In genomic region chr10:28811639-28812349, GRCh38 we compare ENCODE assay signal across 18 cellular contexts.
"Had no signal": no experiment of that assay in that cellular context is flagged by ENCODE, and none has a peak within 500 bp of the region (broad histone marks: within the 10 kb centered on the region; RNA-seq: fewer than 3 reads in every experiment).

No MANE protein-coding gene starts in this region.

- DNase-seq: colonic mucosa; effector CD4-positive, alpha-beta T cell; foreskin melanocyte; head of caudate nucleus; kidney; left cardiac atrium; left ventricle myocardium superior; mucosa of descending colon; natural killer cell; pancreas; right cardiac atrium; small intestine; stimulated activated CD4-positive, alpha-beta T cell treated with anti-CD3 and anti-CD28 coated beads, Interleukin-2, amount 100 ng/mL, for 48 hours; stimulated activated naive CD4-positive, alpha-beta T cell treated with Interleukin-2 at 50 U/mL for 16 hours had no signal

- H3K4me3 ChIP-seq: colonic mucosa, hepatocyte, lung, mucosa of descending colon, pancreas had no signal

- H3K4me2 ChIP-seq: hepatocyte had no signal

- H3K27ac ChIP-seq: colonic mucosa, hepatocyte, pancreas had no signal

- H3K36me3 ChIP-seq: colonic mucosa, pancreas had no signal

- H3K27me3 Mint-ChIP-seq: progenitor cell of endocrine pancreas, type B pancreatic cell had no signal

- H3K27ac Mint-ChIP-seq: natural killer cell, progenitor cell of endocrine pancreas, type B pancreatic cell had no signal

- H3K27me3 ChIP-seq: colonic mucosa, hepatocyte, pancreas had no signal

- H3K4me3 Mint-ChIP-seq: natural killer cell, type B pancreatic cell had no signal

- H3K36me3 Mint-ChIP-seq: natural killer cell, type B pancreatic cell had no signal

- H3K9me3 ChIP-seq: colonic mucosa, mucosa of descending colon, pancreas had no signal

- ATAC-seq: left cardiac atrium, left ventricle myocardium superior, mucosa of descending colon, natural killer cell, pancreas, right cardiac atrium had no signal

- H3K4me1 ChIP-seq: colonic mucosa had no signal

- H3K9me3 Mint-ChIP-seq: natural killer cell had no signal
